Comparison of ENCODE assay signal across 8 cellular contexts in the genomic region with DNA sequence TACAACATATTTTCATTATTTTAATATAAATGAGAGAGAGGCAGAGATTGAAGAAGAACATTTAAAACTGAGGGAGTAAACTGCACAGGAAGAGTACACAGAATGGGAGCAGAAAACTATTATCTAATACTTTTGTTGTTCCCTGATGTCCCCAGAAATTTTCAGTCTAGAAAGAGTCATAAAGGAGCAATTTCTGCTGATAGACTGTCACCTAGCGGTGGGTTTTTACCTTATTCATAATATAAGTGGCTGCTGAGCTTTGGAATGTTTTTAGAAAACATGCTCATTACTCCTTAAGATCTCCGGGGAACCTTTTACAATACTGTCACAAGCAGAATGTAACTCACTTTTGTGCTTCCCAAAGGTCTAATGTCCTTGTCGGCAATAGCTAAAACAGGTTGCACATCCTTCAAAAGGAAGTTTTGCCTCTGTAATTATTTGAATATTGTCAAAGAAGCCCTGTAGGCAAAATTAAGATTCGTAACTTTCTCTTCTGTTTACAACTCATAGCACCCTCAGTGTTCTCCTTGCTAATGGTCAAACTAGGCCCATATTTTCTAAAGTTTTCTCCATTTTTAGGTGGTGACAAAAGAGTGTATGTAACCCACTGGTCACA. TPM values are rescaled to one million over a fixed set of nuclear protein-coding genes. Genes with fewer than 3 reads are reported as not detected.
A peak's percentile ranks its signal among the peaks of the same experiment; 100 is the strongest.
DNase-seq lines count a peak whose midpoint lies in the region; ATAC-seq and TF ChIP-seq lines count a peak whose summit lies in the region.

No MANE protein-coding gene starts in this region.

- H3K18ac ChIP-seq in mesendoderm (ENCODE audit: low read length) = no peak overlapping the region

- H3K36me3 ChIP-seq in CD4-positive, alpha-beta memory T cell (ENCODE audit: insufficient read depth, low read length) = no peaks in the 10 kb centered on the region
- H3K36me3 ChIP-seq in GM23338 (ENCODE audit: insufficient read depth) (no peaks in the 10 kb centered on the region), mesendoderm (ENCODE audit: control insufficient read depth, insufficient read depth, low read length) (no peaks in the 10 kb centered on the region)

- no peaks in the 10 kb centered on the region for H3K27me3 Mint-ChIP-seq in CD4-positive, alpha-beta memory T cell
- H3K27me3 Mint-ChIP-seq in GM23338 (ENCODE audit: insufficient read depth, low read depth, poor library complexity) = peaks cover 22% of the 10 kb centered on the region

- no peak overlapping the region for H3K23ac ChIP-seq in mesendoderm (ENCODE audit: low read length)

- peaks cover 6 to 15% (median 8%) of the 10 kb centered on the region in 4 donors for H3K4me1 Mint-ChIP-seq in CD4-positive, alpha-beta memory T cell
- peaks cover 23% of the 10 kb centered on the region for H3K4me1 Mint-ChIP-seq in GM23338

- no peak overlapping the region for H3K4me3 Mint-ChIP-seq in CD4-positive, alpha-beta memory T cell
- H3K4me3 Mint-ChIP-seq in GM23338 = no peak overlapping the region

- H3K36me3 Mint-ChIP-seq in CD4-positive, alpha-beta memory T cell = no peaks in the 10 kb centered on the region
- H3K36me3 Mint-ChIP-seq in GM23338 (ENCODE audit: low read depth) = no peaks in the 10 kb centered on the region

- H3K27me3 ChIP-seq in CD4-positive, alpha-beta memory T cell (ENCODE audit: insufficient read depth, low read length) = no peaks in the 10 kb centered on the region
- H3K27me3 ChIP-seq in GM23338 (ENCODE audit: insufficient read depth) (peaks cover 29% of the 10 kb centered on the region), mesendoderm (ENCODE audit: insufficient read depth, low read length, poor library complexity) (peaks cover 5% of the 10 kb centered on the region)

- no peak overlapping the region for H3K4me3 ChIP-seq in CD4-positive, alpha-beta memory T cell (ENCODE audit: low read length in 2 of 2)
- H3K4me3 ChIP-seq in GM23338 = no peak overlapping the region
- no peak overlapping the region for H3K4me3 ChIP-seq in cardiac fibroblast (replicated peaks in 1 of 2; ENCODE audit: low read depth in 2 of 2, low read length in 2 of 2)
- no peak overlapping the region for H3K4me3 ChIP-seq in mesendoderm (ENCODE audit: low read length)

- H2BK5ac ChIP-seq in mesendoderm (ENCODE audit: low read length) = no peak overlapping the region

- no peak overlapping the region for H2BK120ac ChIP-seq in mesendoderm (ENCODE audit: low read depth, low read length)

- no peak for ATAC-seq in GM23338
- no peak for ATAC-seq in HG02870 (IDR thresholded peaks at IDR 0.05; ENCODE audit: unreplicated experiment)
- no peak for ATAC-seq in GM18907 (IDR thresholded peaks at IDR 0.05; ENCODE audit: unreplicated experiment)

- H3K27ac Mint-ChIP-seq in CD4-positive, alpha-beta memory T cell = no peak overlapping the region
- no peak overlapping the region for H3K27ac Mint-ChIP-seq in GM23338

- no peaks in the 10 kb centered on the region for H3K9me3 Mint-ChIP-seq in CD4-positive, alpha-beta memory T cell
- H3K9me3 Mint-ChIP-seq in GM23338 = no peaks in the 10 kb centered on the region

- peaks cover 8% of the 10 kb centered on the region for H3K4me1 ChIP-seq in CD4-positive, alpha-beta memory T cell (ENCODE audit: insufficient read depth, low read length)
- peaks cover 7% of the 10 kb centered on the region for H3K4me1 ChIP-seq in GM23338 (ENCODE audit: insufficient read depth)
- peaks cover 4% of the 10 kb centered on the region for H3K4me1 ChIP-seq in mesendoderm (ENCODE audit: control insufficient read depth, low read depth, low read length)

- H3K27ac ChIP-seq in CD4-positive, alpha-beta memory T cell (ENCODE audit: low read depth, low read length) = no peak overlapping the region
- no peak overlapping the region for H3K27ac ChIP-seq in GM23338 (ENCODE audit: low read depth)
- H3K27ac ChIP-seq in mesendoderm (ENCODE audit: low read depth, low read length) = no peak overlapping the region

- H2BK15ac ChIP-seq in mesendoderm (replicated peaks; ENCODE audit: low read depth) = no peak overlapping the region

- no peaks in the 10 kb centered on the region for H3K9me2 ChIP-seq in GM23338 (ENCODE audit: insufficient read depth)

- peak in 4 of 5 donors; percentile 48 to 51 (median 48) for DNase-seq in CD4-positive, alpha-beta memory T cell
- DNase-seq in GM23338 (ENCODE audit: low spot score) (peak; percentile 79), NCI-H748 (lab: John Stamatoyannopoulos, UW; ENCODE audit: unreplicated experiment) (peak; percentile 58), cardiac fibroblast (ENCODE audit: low read depth in 2 of 2) (peak; percentile 67 to 69), mesendoderm (peak; percentile 59), NK-92 (lab: John Stamatoyannopoulos, UW; ENCODE audit: unreplicated experiment) (no peak)

- H3K56ac ChIP-seq in mesendoderm (ENCODE audit: low read length) = no peak overlapping the region

- CTCF ChIA-PET in CD4-positive, alpha-beta memory T cell (lab: Charles Lee; ENCODE audit: partially characterized antibody) = interaction anchor here (0.6 to 13.8 kb wide), 11 partner anchors 13 to 854 kb away, joined by 3 to 707 read pairs (median 4); a partner anchor contains a TSS

- POLR2A ChIA-PET in CD4-positive, alpha-beta memory T cell (lab: Charles Lee; ENCODE audit: partially characterized antibody) = interaction anchor here (0.8 to 2.8 kb wide), 5 partner anchors 155 to 195 kb away, joined by 3 to 15 read pairs (median 6); a partner anchor contains a TSS

- H3K4ac ChIP-seq in mesendoderm (ENCODE audit: low read depth, low read length) = no peak overlapping the region

- no peaks in the 10 kb centered on the region for H4K20me1 ChIP-seq in GM23338 (replicated peaks; ENCODE audit: insufficient read depth)

- H4K8ac ChIP-seq in mesendoderm (ENCODE audit: low read depth, low read length) = no peak overlapping the region

- H3F3A ChIP-seq in GM23338 (replicated peaks; ENCODE audit: low read depth) = no peaks in the 10 kb centered on the region

- H3K4me2 ChIP-seq in GM23338 (no peak overlapping the region), mesendoderm (ENCODE audit: low read length) (no peak overlapping the region)

- H4K5ac ChIP-seq in mesendoderm (ENCODE audit: low read length) = no peak overlapping the region

- intact Hi-C loops in CD4-positive, alpha-beta memory T cell (cut with micrococcal nuclease) = loop anchor here (1.0 to 10.0 kb wide), 4 partner anchors 167 to 699 kb away; a partner anchor contains a TSS

- WGBS in mesendoderm (ENCODE audit: extremely low coverage, insufficient coverage, low lambda C conversion rate) = no CpG with 5 or more reads among the region's 4 CpGs

- no peaks in the 10 kb centered on the region for H3K79me2 ChIP-seq in GM23338 (replicated peaks; ENCODE audit: insufficient read depth)
- no peaks in the 10 kb centered on the region for H3K79me2 ChIP-seq in mesendoderm (ENCODE audit: control insufficient read depth, insufficient read depth, low read length)

- H3K9ac ChIP-seq in mesendoderm (ENCODE audit: low read length) = no peak overlapping the region

- no peaks in the 10 kb centered on the region for H3K9me3 ChIP-seq in CD4-positive, alpha-beta memory T cell (ENCODE audit: control insufficient read depth in 1 of 2, low read length in 2 of 2)

- TF ChIP-seq CTCF in GM23338 (conservative IDR thresholded peaks at IDR 0.05; ENCODE audit: low read depth in 2 of 2) (peak; percentile 76 to 81), cardiac fibroblast (IDR thresholded peaks at IDR 0.05; ENCODE audit: low read depth, low read length) (peak; percentile 72)

- H2AK5ac ChIP-seq in mesendoderm (ENCODE audit: low read length) = peak overlapping the region; percentile 31

- H2AFZ ChIP-seq in GM23338 = no peak overlapping the region

- no peaks in the 10 kb centered on the region for H3K79me1 ChIP-seq in mesendoderm (ENCODE audit: low read length)

TF ChIP-seq in GM23338, 12 proteins besides CTCF, POLR2A, EP300 and RAD21 (continues in another document):
- TF ChIP-seq EZH2phosphoT487 (IDR thresholded peaks at IDR 0.05; ENCODE audit: unreplicated experiment) (no peak), NANOG (IDR thresholded peaks at IDR 0.05; ENCODE audit: borderline replicate concordance) (no peak), EZH2 (IDR thresholded peaks at IDR 0.05; ENCODE audit: low read depth, unreplicated experiment) (no peak)
- TF ChIP-seq, protein P1, sequence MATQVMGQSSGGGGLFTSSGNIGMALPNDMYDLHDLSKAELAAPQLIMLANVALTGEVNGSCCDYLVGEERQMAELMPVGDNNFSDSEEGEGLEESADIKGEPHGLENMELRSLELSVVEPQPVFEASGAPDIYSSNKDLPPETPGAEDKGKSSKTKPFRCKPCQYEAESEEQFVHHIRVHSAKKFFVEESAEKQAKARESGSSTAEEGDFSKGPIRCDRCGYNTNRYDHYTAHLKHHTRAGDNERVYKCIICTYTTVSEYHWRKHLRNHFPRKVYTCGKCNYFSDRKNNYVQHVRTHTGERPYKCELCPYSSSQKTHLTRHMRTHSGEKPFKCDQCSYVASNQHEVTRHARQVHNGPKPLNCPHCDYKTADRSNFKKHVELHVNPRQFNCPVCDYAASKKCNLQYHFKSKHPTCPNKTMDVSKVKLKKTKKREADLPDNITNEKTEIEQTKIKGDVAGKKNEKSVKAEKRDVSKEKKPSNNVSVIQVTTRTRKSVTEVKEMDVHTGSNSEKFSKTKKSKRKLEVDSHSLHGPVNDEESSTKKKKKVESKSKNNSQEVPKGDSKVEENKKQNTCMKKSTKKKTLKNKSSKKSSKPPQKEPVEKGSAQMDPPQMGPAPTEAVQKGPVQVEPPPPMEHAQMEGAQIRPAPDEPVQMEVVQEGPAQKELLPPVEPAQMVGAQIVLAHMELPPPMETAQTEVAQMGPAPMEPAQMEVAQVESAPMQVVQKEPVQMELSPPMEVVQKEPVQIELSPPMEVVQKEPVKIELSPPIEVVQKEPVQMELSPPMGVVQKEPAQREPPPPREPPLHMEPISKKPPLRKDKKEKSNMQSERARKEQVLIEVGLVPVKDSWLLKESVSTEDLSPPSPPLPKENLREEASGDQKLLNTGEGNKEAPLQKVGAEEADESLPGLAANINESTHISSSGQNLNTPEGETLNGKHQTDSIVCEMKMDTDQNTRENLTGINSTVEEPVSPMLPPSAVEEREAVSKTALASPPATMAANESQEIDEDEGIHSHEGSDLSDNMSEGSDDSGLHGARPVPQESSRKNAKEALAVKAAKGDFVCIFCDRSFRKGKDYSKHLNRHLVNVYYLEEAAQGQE (IDR thresholded peaks at IDR 0.05; ENCODE audit: unreplicated experiment) = no peak

RNA-seq across cellular contexts. Expression of a gene that starts 4.9 kb away (rescaled TPM):
- total RNA-seq in CD4-positive, alpha-beta memory T cell = 1 to 10 TPM; 9.6 TPM
- polyA plus RNA-seq in CD4-positive, alpha-beta memory T cell = 1 to 10 TPM; 3.5 to 5.7 TPM
- 1.2 and 2.8 TPM in 2 replicates for total RNA-seq in GM23338 (2014; rRNA removed; shearing (Covaris generic))
- polyA plus RNA-seq in GM23338 (2016; fragmentation: Nextera tagmentation; extraction: Ambion mirVana) = 2.4 TPM in 2 replicates
- 2.9 TPM for polyA plus RNA-seq in mesendoderm (2013, experiment 1 of 2)
- 2.8 TPM for polyA plus RNA-seq in mesendoderm (2013, experiment 2 of 2)

RNA-seq across cellular contexts. Expression of a gene that starts 54.5 kb away (rescaled TPM):
- 100 to 1,000 TPM; 222 TPM for total RNA-seq in CD4-positive, alpha-beta memory T cell
- 100 to 1,000 TPM; 100 to 107 TPM for polyA plus RNA-seq in CD4-positive, alpha-beta memory T cell
- total RNA-seq in GM23338 (2014; rRNA removed; shearing (Covaris generic)) = 239 and 262 TPM in 2 replicates
- 127 and 151 TPM in 2 replicates for polyA plus RNA-seq in GM23338 (2016; fragmentation: Nextera tagmentation; extraction: Ambion mirVana)
- polyA plus RNA-seq in mesendoderm (2013, experiment 1 of 2) = 160 TPM
- 165 TPM for polyA plus RNA-seq in mesendoderm (2013, experiment 2 of 2)
